Comparison of ENCODE assay signal across 11 cellular contexts in the genomic region with DNA sequence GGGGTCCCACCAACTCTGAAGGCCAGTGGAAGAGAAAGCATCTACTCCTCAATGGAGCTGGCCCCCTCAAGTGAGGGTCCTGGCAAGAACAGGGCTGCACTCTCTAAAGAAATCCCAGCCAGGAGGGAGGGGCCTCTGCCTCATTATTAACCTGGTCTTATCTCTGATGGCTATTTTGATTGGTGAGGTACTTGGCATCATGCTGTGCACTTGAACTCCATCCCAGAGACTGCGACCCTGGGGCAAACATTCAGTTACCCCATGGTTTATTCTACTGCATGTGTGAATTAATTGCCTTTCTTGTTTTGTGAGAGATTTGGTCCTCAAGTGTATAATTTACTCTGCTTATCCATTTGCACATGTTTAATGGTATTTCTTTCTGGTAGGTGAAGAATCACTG.
"Had no signal": no experiment of that assay in that cellular context is flagged by ENCODE, and none has a peak within 500 bp of the region (broad histone marks: within the 10 kb centered on the region; RNA-seq: fewer than 3 reads in every experiment).

No MANE protein-coding gene starts in this region.

- H3K4me3 ChIP-seq: lung, prostate gland, smooth muscle cell, suprapubic skin, thyroid gland, uterus had no signal

- H3K4me1 ChIP-seq: foreskin keratinocyte, parathyroid adenoma, prostate gland, thyroid gland, uterus had no signal

- H3K27me3 ChIP-seq: thyroid gland had no signal

- H3K27ac ChIP-seq: foreskin keratinocyte, parathyroid adenoma, prostate gland, suprapubic skin, thyroid gland, uterus had no signal

- H3K9ac ChIP-seq: parathyroid adenoma had no signal

- H3K79me2 ChIP-seq: parathyroid adenoma had no signal

- ATAC-seq: effector memory CD8-positive, alpha-beta T cell; left ventricle myocardium superior had no signal

- H2AFZ ChIP-seq: parathyroid adenoma had no signal

- DNase-seq: kidney had no signal

- H3K9me3 ChIP-seq: prostate gland, suprapubic skin, thyroid gland, uterus had no signal

- H3K36me3 ChIP-seq: prostate gland, suprapubic skin, thyroid gland, uterus had no signal

- H3K4me2 ChIP-seq: smooth muscle cell had no signal
